Comparison of ENCODE assay signal across 35 cellular contexts in the genomic region with DNA sequence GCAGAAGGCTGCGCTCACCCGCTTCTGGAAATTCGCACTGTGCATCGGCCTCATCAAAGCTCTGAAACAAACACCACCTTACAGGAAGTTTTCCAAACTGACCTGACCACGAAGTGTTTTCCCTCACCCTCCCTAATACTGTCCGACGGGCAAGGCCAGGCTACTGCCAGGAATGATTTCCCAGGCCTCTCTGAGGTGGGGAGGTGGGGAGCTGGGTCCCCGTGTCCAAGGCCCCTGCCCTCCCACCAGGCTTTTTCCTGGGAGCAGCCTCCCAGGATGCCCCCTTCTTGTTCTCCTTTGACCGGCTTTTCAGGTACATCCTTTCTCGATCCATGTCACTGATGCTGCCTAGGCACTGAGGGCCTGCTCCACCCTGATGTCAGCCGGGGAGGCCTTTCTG. TPM values are rescaled to one million over a fixed set of nuclear protein-coding genes. Genes with fewer than 3 reads are reported as not detected.
"Had no signal": no experiment of that assay in that cellular context is flagged by ENCODE, and none has a peak within 500 bp of the region (broad histone marks: within the 10 kb centered on the region; RNA-seq: fewer than 3 reads in every experiment).

No MANE protein-coding gene starts in this region.

- H3K27me3 Mint-ChIP-seq: activated CD4-positive, alpha-beta T cell treated with anti-CD3 and anti-CD28 coated beads for 36 hours; activated naive CD4-positive, alpha-beta T cell treated with anti-CD3 and anti-CD28 coated beads, Interleukin-2, amount 50 U/mL, for 24 hours; activated naive CD8-positive, alpha-beta T cell treated with anti-CD3 and anti-CD28 coated beads for 36 hours; activated naive CD8-positive, alpha-beta T cell treated with anti-CD3 and anti-CD28 coated beads, Interleukin-2, amount 50 U/mL, for 24 hours had no signal

- ATAC-seq: activated CD4-positive, alpha-beta T cell treated with anti-CD3 and anti-CD28 coated beads for 36 hours; activated CD8-positive, alpha-beta memory T cell treated with anti-CD3 and anti-CD28 coated beads, Interleukin-2, amount 10 ng/mL, durations not matched to agents 7 days and 5 days; activated CD8-positive, alpha-beta T cell treated with anti-CD3 and anti-CD28 coated beads, Interleukin-2, amount 10 ng/mL, durations not matched to agents 7 days and 5 days; activated naive CD8-positive, alpha-beta T cell treated with anti-CD3 and anti-CD28 coated beads, Interleukin-2, amount 50 U/mL, for 24 hours; effector memory CD8-positive, alpha-beta T cell; foreskin keratinocyte; gastrocnemius medialis; heart left ventricle; T-helper 17 cell had no signal

- H3K4me1 ChIP-seq: adrenal gland, ascending aorta, esophagus muscularis mucosa, foreskin keratinocyte, gastrocnemius medialis, heart left ventricle had no signal

- H3K36me3 ChIP-seq: adrenal gland, ascending aorta, brain microvascular endothelial cell, esophagus muscularis mucosa, gastrocnemius medialis, heart left ventricle had no signal

- H3K27ac Mint-ChIP-seq: activated CD4-positive, alpha-beta memory T cell treated with anti-CD3 and anti-CD28 coated beads for 36 hours; activated CD4-positive, alpha-beta T cell treated with anti-CD3 and anti-CD28 coated beads for 36 hours; activated CD4-positive, alpha-beta T cell treated with anti-CD3 and anti-CD28 coated beads, Interleukin-2, amount 10 ng/mL, durations not matched to agents 24 days and 14 days; activated CD8-positive, alpha-beta memory T cell treated with anti-CD3 and anti-CD28 coated beads, Interleukin-2, amount 10 ng/mL, durations not matched to agents 7 days and 5 days; activated CD8-positive, alpha-beta T cell treated with anti-CD3 and anti-CD28 coated beads, Interleukin-2, amount 10 ng/mL, durations not matched to agents 7 days and 5 days; activated naive CD4-positive, alpha-beta T cell treated with anti-CD3 and anti-CD28 coated beads for 36 hours; activated naive CD4-positive, alpha-beta T cell treated with anti-CD3 and anti-CD28 coated beads, Interleukin-2, amount 50 U/mL, for 24 hours; activated naive CD8-positive, alpha-beta T cell treated with anti-CD3 and anti-CD28 coated beads for 36 hours; activated naive CD8-positive, alpha-beta T cell treated with anti-CD3 and anti-CD28 coated beads, Interleukin-2, amount 50 U/mL, for 24 hours; activated T-helper 1 cell treated with anti-CD3 and anti-CD28 coated beads, Interleukin-12 subunit alpha, Interleukin-12 subunit beta, Interleukin-2, Interleukin-4 antibody, amounts not matched to agents 30 ng/mL and 10 ng/mL and 1 ng/mL, durations not matched to agents 14 hours and 24 hours and 36 hours; activated T-helper 2 cell treated with anti-CD3 and anti-CD28 coated beads, Interferon-gamma antibody, Interleukin-2, Interleukin-4, amounts not matched to agents 10 μg/mL and 5 μg/mL and 100 μg/mL, durations not matched to agents 14 hours and 24 hours and 36 hours; effector memory CD8-positive, alpha-beta T cell; T-helper 17 cell; T-helper 2 cell treated with Interferon-gamma antibody and Interleukin-4, amounts not matched to agents 5 μg/mL and 100 μg/mL, for 36 hours had no signal

- H3K4me1 Mint-ChIP-seq: activated CD4-positive, alpha-beta T cell treated with anti-CD3 and anti-CD28 coated beads for 36 hours; activated CD4-positive, alpha-beta T cell treated with anti-CD3 and anti-CD28 coated beads, Interleukin-2, amount 10 ng/mL, durations not matched to agents 24 days and 14 days; activated CD8-positive, alpha-beta memory T cell treated with anti-CD3 and anti-CD28 coated beads, Interleukin-2, amount 10 ng/mL, durations not matched to agents 7 days and 5 days; activated naive CD4-positive, alpha-beta T cell treated with anti-CD3 and anti-CD28 coated beads, Interleukin-2, amount 50 U/mL, for 24 hours; activated naive CD8-positive, alpha-beta T cell treated with anti-CD3 and anti-CD28 coated beads for 36 hours; activated naive CD8-positive, alpha-beta T cell treated with anti-CD3 and anti-CD28 coated beads, Interleukin-2, amount 50 U/mL, for 24 hours had no signal

- H3K9me3 ChIP-seq: adrenal gland, ascending aorta, esophagus muscularis mucosa, gastrocnemius medialis, heart left ventricle had no signal

- DNase-seq: activated CD4-positive, alpha-beta memory T cell treated with anti-CD3 and anti-CD28 coated beads for 36 hours; activated CD4-positive, alpha-beta T cell treated with anti-CD3 and anti-CD28 coated beads for 36 hours; activated CD4-positive, alpha-beta T cell treated with anti-CD3 and anti-CD28 coated beads, Interleukin-2, amount 10 ng/mL, durations not matched to agents 24 days and 14 days; activated CD4-positive, CD25-positive, alpha-beta regulatory T cell; activated CD4-positive, CD25-positive, alpha-beta regulatory T cell treated with anti-CD3 and anti-CD28 coated beads, Interleukin-2, amount 50 U/mL, for 72 hours; activated CD8-positive, alpha-beta memory T cell treated with anti-CD3 and anti-CD28 coated beads, Interleukin-2, amount 10 ng/mL, durations not matched to agents 7 days and 5 days; activated CD8-positive, alpha-beta memory T cell treated with anti-CD3 and anti-CD28 coated beads, Interleukin-2, amount 50 U/mL, for 4 hours; activated CD8-positive, alpha-beta T cell treated with anti-CD3 and anti-CD28 coated beads, Interleukin-2, amount 10 ng/mL, durations not matched to agents 7 days and 5 days; activated effector memory CD4-positive, alpha-beta T cell treated with anti-CD3 and anti-CD28 coated beads, Interleukin-2, amount 50 U/mL, for 16 hours; activated naive CD4-positive, alpha-beta T cell treated with anti-CD3 and anti-CD28 coated beads for 36 hours; activated naive CD8-positive, alpha-beta T cell treated with anti-CD3 and anti-CD28 coated beads for 36 hours; activated naive CD8-positive, alpha-beta T cell treated with anti-CD3 and anti-CD28 coated beads, Interleukin-2, amount 50 U/mL, for 24 hours; activated T-cell treated with anti-CD3 and anti-CD28 coated beads, Interleukin-2, amount 50 U/mL, for 1 hour; activated T-cell treated with anti-CD3 and anti-CD28 coated beads, Interleukin-2, amount 50 U/mL, for 48 hours; adrenal gland; brain microvascular endothelial cell; caudate nucleus; cortex of kidney; dermis blood vessel endothelial cell; effector memory CD8-positive, alpha-beta T cell; erythroblast; foreskin keratinocyte; gastrocnemius medialis; glutamatergic neuron; T-helper 17 cell; T1000 had no signal

- H3K4me3 ChIP-seq: adrenal gland, ascending aorta, esophagus muscularis mucosa, gastrocnemius medialis, heart left ventricle had no signal

- H3K4me3 Mint-ChIP-seq: activated CD4-positive, alpha-beta memory T cell treated with anti-CD3 and anti-CD28 coated beads for 36 hours; activated CD4-positive, alpha-beta T cell treated with anti-CD3 and anti-CD28 coated beads for 36 hours; activated CD4-positive, alpha-beta T cell treated with anti-CD3 and anti-CD28 coated beads, Interleukin-2, amount 10 ng/mL, durations not matched to agents 24 days and 14 days; activated CD8-positive, alpha-beta memory T cell treated with anti-CD3 and anti-CD28 coated beads, Interleukin-2, amount 10 ng/mL, durations not matched to agents 7 days and 5 days; activated CD8-positive, alpha-beta T cell treated with anti-CD3 and anti-CD28 coated beads, Interleukin-2, amount 10 ng/mL, durations not matched to agents 7 days and 5 days; activated naive CD4-positive, alpha-beta T cell treated with anti-CD3 and anti-CD28 coated beads for 36 hours; activated naive CD4-positive, alpha-beta T cell treated with anti-CD3 and anti-CD28 coated beads, Interleukin-2, amount 50 U/mL, for 24 hours; activated naive CD8-positive, alpha-beta T cell treated with anti-CD3 and anti-CD28 coated beads for 36 hours; activated naive CD8-positive, alpha-beta T cell treated with anti-CD3 and anti-CD28 coated beads, Interleukin-2, amount 50 U/mL, for 24 hours; activated T-helper 1 cell treated with anti-CD3 and anti-CD28 coated beads, Interleukin-12 subunit alpha, Interleukin-12 subunit beta, Interleukin-2, Interleukin-4 antibody, amounts not matched to agents 30 ng/mL and 10 ng/mL and 1 ng/mL, durations not matched to agents 14 hours and 24 hours and 36 hours; effector memory CD8-positive, alpha-beta T cell; T-helper 17 cell; T-helper 2 cell treated with Interferon-gamma antibody and Interleukin-4, amounts not matched to agents 5 μg/mL and 100 μg/mL, for 36 hours had no signal

- H3K36me3 Mint-ChIP-seq: activated CD4-positive, alpha-beta memory T cell treated with anti-CD3 and anti-CD28 coated beads for 36 hours; activated CD8-positive, alpha-beta memory T cell treated with anti-CD3 and anti-CD28 coated beads, Interleukin-2, amount 10 ng/mL, durations not matched to agents 7 days and 5 days; activated naive CD4-positive, alpha-beta T cell treated with anti-CD3 and anti-CD28 coated beads, Interleukin-2, amount 50 U/mL, for 24 hours; activated naive CD8-positive, alpha-beta T cell treated with anti-CD3 and anti-CD28 coated beads for 36 hours had no signal

- H3K27me3 ChIP-seq: adrenal gland, ascending aorta, foreskin keratinocyte had no signal

- FAIRE-seq: colon had no signal

- H3K9me3 Mint-ChIP-seq: activated CD4-positive, alpha-beta memory T cell treated with anti-CD3 and anti-CD28 coated beads for 36 hours; activated CD4-positive, alpha-beta T cell treated with anti-CD3 and anti-CD28 coated beads, Interleukin-2, amount 10 ng/mL, durations not matched to agents 24 days and 14 days; activated naive CD4-positive, alpha-beta T cell treated with anti-CD3 and anti-CD28 coated beads for 36 hours; activated naive CD4-positive, alpha-beta T cell treated with anti-CD3 and anti-CD28 coated beads, Interleukin-2, amount 50 U/mL, for 24 hours; activated naive CD8-positive, alpha-beta T cell treated with anti-CD3 and anti-CD28 coated beads for 36 hours; activated naive CD8-positive, alpha-beta T cell treated with anti-CD3 and anti-CD28 coated beads, Interleukin-2, amount 50 U/mL, for 24 hours; activated T-helper 1 cell treated with anti-CD3 and anti-CD28 coated beads, Interleukin-12 subunit alpha, Interleukin-12 subunit beta, Interleukin-2, Interleukin-4 antibody, amounts not matched to agents 30 ng/mL and 10 ng/mL and 1 ng/mL, durations not matched to agents 14 hours and 24 hours and 36 hours; activated T-helper 2 cell treated with anti-CD3 and anti-CD28 coated beads, Interferon-gamma antibody, Interleukin-2, Interleukin-4, amounts not matched to agents 10 μg/mL and 5 μg/mL and 100 μg/mL, durations not matched to agents 14 hours and 24 hours and 36 hours; effector memory CD8-positive, alpha-beta T cell; T-helper 2 cell treated with Interferon-gamma antibody and Interleukin-4, amounts not matched to agents 5 μg/mL and 100 μg/mL, for 36 hours had no signal

- H3K27ac ChIP-seq: adrenal gland, ascending aorta, brain microvascular endothelial cell, esophagus muscularis mucosa, foreskin keratinocyte, gastrocnemius medialis, heart left ventricle had no signal

RNA-seq across cellular contexts. Expression of a gene that starts 25.0 kb away (rescaled TPM):
- total RNA-seq: ascending aorta, chondrocyte, foreskin keratinocyte, T-helper 17 cell had no signal
- polyA plus RNA-seq: foreskin keratinocyte had no signal
